8 cellular contexts compared by ENCODE assay signal in genomic region chr15:52018244-52018643, GRCh38. TPM values are rescaled to one million over a fixed set of nuclear protein-coding genes. Genes with fewer than 3 reads are reported as not detected.
DNase-seq lines count a peak whose midpoint lies in the region; ATAC-seq and TF ChIP-seq lines count a peak whose summit lies in the region.

No MANE protein-coding gene starts in this region.

- H3K4me2 ChIP-seq in neural progenitor cell, result no peak overlapping the region

- H3K9me3 ChIP-seq in CD8-positive, alpha-beta T cell (ENCODE audit: low read length), result no peaks in the 10 kb centered on the region
- H3K9me3 ChIP-seq in neural progenitor cell (ENCODE audit: low read depth), result no peaks in the 10 kb centered on the region

- DNase-seq in CD8-positive, alpha-beta T cell, result no peak
- no peak for DNase-seq in NB4 (ENCODE audit: low read depth)
- DNase-seq in dorsolateral prefrontal cortex, result no peak
- no peak for DNase-seq in neural progenitor cell (ENCODE audit: low spot score)
- DNase-seq in DMS53 treated with DMSO at 0.1 percent for 48 hours (lab: John Stamatoyannopoulos, UW; ENCODE audit: unreplicated experiment), result no peak
- no peak for DNase-seq in NCI-H2107 (lab: John Stamatoyannopoulos, UW)

- H4K20me1 ChIP-seq in neural progenitor cell (ENCODE audit: low read depth), result peaks cover 34% of the 10 kb centered on the region

- intact Hi-C loops in CD8-positive, alpha-beta T cell (cut with DNase I, micrococcal nuclease), result loop anchor here in 1 of 2 experiments (2.0 to 5.0 kb wide), 3 partner anchors 159 to 664 kb away; partner anchors contain the start of gene ARPP19
- intact Hi-C loops in dorsolateral prefrontal cortex (cut with DNase I), result loop anchor here (2.0 to 5.0 kb wide), 3 partner anchors 46 to 59 kb away; partner anchors contain the start of gene LEO1 (in 2 of the 2)

- H3K4me1 Mint-ChIP-seq in CD8-positive, alpha-beta T cell (ENCODE audit: low read depth), result peaks cover 31% of the 10 kb centered on the region
- H3K4me1 Mint-ChIP-seq in neural progenitor cell, result peaks cover 33% of the 10 kb centered on the region

- H2AFZ ChIP-seq in neural progenitor cell (replicated peaks), result no peak overlapping the region

- no peaks in the 10 kb centered on the region for H3K9me3 Mint-ChIP-seq in CD8-positive, alpha-beta T cell
- H3K9me3 Mint-ChIP-seq in neural progenitor cell, result no peaks in the 10 kb centered on the region

- no peak for TF ChIP-seq CTCF in CD8-positive, alpha-beta T cell (IDR thresholded peaks at IDR 0.05)
- TF ChIP-seq CTCF in NB4 (IDR thresholded peaks at IDR 0.05; ENCODE audit: low read depth, low read length) (no peak), dorsolateral prefrontal cortex (IDR thresholded peaks at IDR 0.05 in 54 of 56, conservative IDR thresholded peaks at IDR 0.05 in 2 of 56; ENCODE audit: low read depth in 1 of 56, partially characterized antibody in 56 of 56) (no peak), neural progenitor cell (IDR thresholded peaks at IDR 0.05) (no peak)

- H3K9ac ChIP-seq in neural progenitor cell, result no peak overlapping the region

- no peaks in the 10 kb centered on the region for H3K27me3 ChIP-seq in CD8-positive, alpha-beta T cell (ENCODE audit: insufficient read depth, low read length)
- H3K27me3 ChIP-seq in dorsolateral prefrontal cortex (no peaks in the 10 kb centered on the region), neural progenitor cell (no peaks in the 10 kb centered on the region)

- peak overlapping the region; percentile 71 for H3K4me3 ChIP-seq in CD8-positive, alpha-beta T cell (ENCODE audit: low read depth, low read length)
- H3K4me3 ChIP-seq in NB4 (ENCODE audit: low read depth, low read length) (peak overlapping the region; percentile 60), dorsolateral prefrontal cortex (peak overlapping the region; percentile 45 to 88 (median 71)), neural progenitor cell (peak overlapping the region; percentile 62)

- peaks cover 29% of the 10 kb centered on the region for H3K4me1 ChIP-seq in CD8-positive, alpha-beta T cell (ENCODE audit: insufficient read depth, low read length)
- H3K4me1 ChIP-seq in neural progenitor cell, result peaks cover 12% of the 10 kb centered on the region

- H3F3A ChIP-seq in neural progenitor cell (ENCODE audit: low read depth), result peaks cover 22% of the 10 kb centered on the region

- H3K79me2 ChIP-seq in neural progenitor cell (ENCODE audit: low read depth), result peaks cover 36% of the 10 kb centered on the region

- TF ChIP-seq POLR2A in NB4 (IDR thresholded peaks at IDR 0.05; ENCODE audit: extremely low read depth, insufficient read length), result no peak

- no peaks in the 10 kb centered on the region for H3K27me3 Mint-ChIP-seq in CD8-positive, alpha-beta T cell (ENCODE audit: low read depth)
- H3K27me3 Mint-ChIP-seq in neural progenitor cell (ENCODE audit: insufficient read depth, low read depth), result peaks cover 5% of the 10 kb centered on the region

- no peak for ATAC-seq in CD8-positive, alpha-beta T cell
- ATAC-seq in GM21367 (IDR thresholded peaks at IDR 0.05; ENCODE audit: unreplicated experiment) (no peak), HG03159 (IDR thresholded peaks at IDR 0.05; ENCODE audit: unreplicated experiment) (no peak)

- peak overlapping the region; percentile 99 for H3K27ac Mint-ChIP-seq in CD8-positive, alpha-beta T cell
- peak overlapping the region; percentile 68 for H3K27ac Mint-ChIP-seq in neural progenitor cell

- POLR2A ChIA-PET in CD8-positive, alpha-beta T cell (lab: Charles Lee), result interaction anchor here (5.5 kb wide), 1 partner anchor 47 kb away, joined by 20 read pairs; the partner anchor contains the start of gene LEO1

- H3K27ac ChIP-seq in CD8-positive, alpha-beta T cell (ENCODE audit: low read depth, low read length), result peak overlapping the region; percentile 74
- H3K27ac ChIP-seq in dorsolateral prefrontal cortex, result peak overlapping the region in 56 of 59 donors; percentile 45 to 99 (median 97)
- no peak overlapping the region for H3K27ac ChIP-seq in neural progenitor cell

- H3K36me3 ChIP-seq in CD8-positive, alpha-beta T cell (ENCODE audit: insufficient read depth, low read length), result no peaks in the 10 kb centered on the region
- no peaks in the 10 kb centered on the region for H3K36me3 ChIP-seq in neural progenitor cell

- CTCF ChIA-PET in CD8-positive, alpha-beta T cell (lab: Charles Lee), result no interaction called here

- H3K36me3 Mint-ChIP-seq in CD8-positive, alpha-beta T cell, result peaks cover 8% of the 10 kb centered on the region
- H3K36me3 Mint-ChIP-seq in neural progenitor cell, result peaks cover 3% of the 10 kb centered on the region

- peak overlapping the region; percentile 97 for H3K4me3 Mint-ChIP-seq in CD8-positive, alpha-beta T cell
- peak overlapping the region; percentile 93 for H3K4me3 Mint-ChIP-seq in neural progenitor cell

RNA-seq across cellular contexts. Expression of gene MAPK6, which starts 0.8 kb away (rescaled TPM):
- 10 to 100 TPM; 39.8 to 42.5 TPM for total RNA-seq in CD8-positive, alpha-beta T cell
- total RNA-seq in dorsolateral prefrontal cortex, result 10 to 100 TPM; 35.9 to 84.3 (median 57.8) TPM
- 90.8 and 128 TPM in 2 replicates for total RNA-seq in neural progenitor cell (ENCODE audit: low replicate concordance)

RNA-seq across cellular contexts. Expression of gene LEO1, which starts 46.7 kb away (rescaled TPM):
- 1 to 10 TPM; 9.4 TPM for total RNA-seq in CD8-positive, alpha-beta T cell
- total RNA-seq in dorsolateral prefrontal cortex (10 to 100 TPM; 14.3 to 35.5 (median 23.9) TPM), neural progenitor cell (ENCODE audit: low replicate concordance) (26.6 and 43.9 TPM in 2 replicates)
